Comparison of ENCODE assay signal across 8 cellular contexts in the genomic region with DNA sequence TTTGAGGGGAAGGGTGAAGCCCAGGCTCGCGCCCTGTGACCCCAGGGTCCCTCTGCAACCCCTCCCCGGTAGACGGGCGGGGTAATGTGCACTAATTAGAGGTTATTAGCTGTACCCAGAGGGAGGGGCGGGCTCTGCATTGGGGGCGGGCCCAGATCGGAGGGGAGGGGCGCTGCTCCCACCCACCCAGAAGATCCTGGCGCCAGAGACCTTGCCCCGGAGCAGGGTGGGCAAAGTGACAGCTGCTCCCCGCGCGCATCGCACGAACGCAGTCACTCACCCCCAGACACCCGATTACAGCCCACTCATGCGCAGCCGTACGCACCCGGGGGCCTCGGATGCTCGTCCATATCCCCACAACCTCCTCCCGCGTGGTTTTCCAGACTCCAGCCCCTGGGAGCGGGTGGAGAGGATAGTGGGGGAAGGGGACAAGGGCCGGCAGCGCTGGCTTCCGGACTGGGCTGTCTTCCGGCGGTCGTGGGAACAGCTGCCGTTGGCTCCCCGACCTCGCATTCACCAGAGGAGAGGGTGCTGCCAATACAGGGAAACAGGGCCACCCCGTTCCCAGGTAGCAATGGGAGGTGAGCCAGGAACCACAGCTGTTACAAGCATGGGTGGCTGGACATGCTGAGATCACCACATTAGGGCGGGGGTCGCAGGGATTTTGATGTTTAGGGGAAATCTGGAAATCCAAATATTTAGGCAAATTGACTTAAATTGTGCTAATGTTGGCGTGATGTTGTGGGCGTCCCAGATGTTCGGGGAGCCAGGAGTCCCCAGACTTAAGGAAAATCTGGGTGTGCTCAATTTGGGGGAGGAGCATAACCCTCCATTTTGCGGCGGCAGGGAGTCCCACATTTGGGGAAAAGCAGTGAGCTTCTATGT. TPM values are rescaled to one million over a fixed set of nuclear protein-coding genes. Genes with fewer than 3 reads are reported as not detected.
DNase-seq lines count a peak whose midpoint lies in the region; ATAC-seq and TF ChIP-seq lines count a peak whose summit lies in the region.

No MANE protein-coding gene starts in this region.

- peak overlapping the region; percentile 81 for H3K27ac ChIP-seq in substantia nigra (ENCODE audit: low read depth, low read length, poor library complexity, severe bottlenecking)

- H3K9me3 ChIP-seq in endocrine pancreas (ENCODE audit: control insufficient read depth, low read length): no peaks in the 10 kb centered on the region

- CTCF ChIA-PET in WTC11 (lab: Charles Lee): interaction anchor here (0.6 to 7.7 kb wide), 26 partner anchors 8 to 113 kb away, joined by 3 to 136 read pairs (median 8); a partner anchor contains a TSS

- H3K9me3 Mint-ChIP-seq in WTC11: no peaks in the 10 kb centered on the region

- peak overlapping the region; percentile 79 for H3K4me3 Mint-ChIP-seq in WTC11

- no peaks in the 10 kb centered on the region for H3K27me3 ChIP-seq in endocrine pancreas (ENCODE audit: control insufficient read depth, insufficient read depth, low read length)

- DNase-seq in NCI-H748 (lab: John Stamatoyannopoulos, UW; ENCODE audit: unreplicated experiment): peak; percentile 76
- DNase-seq in NCI-H748 treated with DMSO at 0.1 percent for 48 hours (lab: John Stamatoyannopoulos, UW): no peak
- peak; percentile 92 for DNase-seq in NCI-H146 (lab: John Stamatoyannopoulos, UW)
- DNase-seq in WTC11 (ENCODE audit: low spot score): peak; percentile 53
- peak; percentile 91 for DNase-seq in mesenteric fat pad (ENCODE audit: low spot score)
- peak in 35 of 49 donors; percentile 6 to 90 (median 49) for DNase-seq in substantia nigra (lab: John Stamatoyannopoulos, UW)

- H3K9ac ChIP-seq in endocrine pancreas (ENCODE audit: control insufficient read depth, insufficient read depth, low read length): peak overlapping the region; percentile 74

- no peaks in the 10 kb centered on the region for H3K36me3 ChIP-seq in endocrine pancreas (ENCODE audit: control insufficient read depth, insufficient read depth, low read length)

- peak overlapping the region; percentile 88 for H3K27ac Mint-ChIP-seq in WTC11

- no peaks in the 10 kb centered on the region; the same call in 1 of the 2 replicates for H3K27me3 Mint-ChIP-seq in WTC11 (ENCODE audit: low read depth)

- peak; percentile 2 for ATAC-seq in WTC11
- no peak for ATAC-seq in HG03571 (IDR thresholded peaks at IDR 0.05; ENCODE audit: unreplicated experiment)

- peaks cover 9% of the 10 kb centered on the region for H3K36me3 Mint-ChIP-seq in WTC11

- H3K4me3 ChIP-seq in endocrine pancreas (ENCODE audit: control insufficient read depth, insufficient read depth, low read length): peak overlapping the region; percentile 51

- peaks cover 21% of the 10 kb centered on the region for H3K4me1 Mint-ChIP-seq in WTC11

- no peaks in the 10 kb centered on the region for H3K4me1 ChIP-seq in endocrine pancreas (ENCODE audit: control insufficient read depth, insufficient read depth, low read length)

- TF ChIP-seq CTCF in WTC11 (IDR thresholded peaks at IDR 0.05): no peak

- POLR2A ChIA-PET in WTC11 (lab: Charles Lee): interaction anchor here (1.0 to 3.0 kb wide), 7 partner anchors 9 to 103 kb away, joined by 3 to 29 read pairs (median 5); a partner anchor contains a TSS

TF ChIP-seq in WTC11, 78 proteins besides CTCF, POLR2A, EP300 and RAD21:
- TF ChIP-seq ZNF317 (CRISPR knock-in tag; IDR thresholded peaks at IDR 0.05; ENCODE audit: borderline replicate concordance, low read depth): no peak
- 0 out of 2 replicates have a peak, but pooled peaks have one; percentile 35 for TF ChIP-seq FOXK1 (CRISPR knock-in tag; IDR thresholded peaks at IDR 0.05)
- TF ChIP-seq, protein P1, sequence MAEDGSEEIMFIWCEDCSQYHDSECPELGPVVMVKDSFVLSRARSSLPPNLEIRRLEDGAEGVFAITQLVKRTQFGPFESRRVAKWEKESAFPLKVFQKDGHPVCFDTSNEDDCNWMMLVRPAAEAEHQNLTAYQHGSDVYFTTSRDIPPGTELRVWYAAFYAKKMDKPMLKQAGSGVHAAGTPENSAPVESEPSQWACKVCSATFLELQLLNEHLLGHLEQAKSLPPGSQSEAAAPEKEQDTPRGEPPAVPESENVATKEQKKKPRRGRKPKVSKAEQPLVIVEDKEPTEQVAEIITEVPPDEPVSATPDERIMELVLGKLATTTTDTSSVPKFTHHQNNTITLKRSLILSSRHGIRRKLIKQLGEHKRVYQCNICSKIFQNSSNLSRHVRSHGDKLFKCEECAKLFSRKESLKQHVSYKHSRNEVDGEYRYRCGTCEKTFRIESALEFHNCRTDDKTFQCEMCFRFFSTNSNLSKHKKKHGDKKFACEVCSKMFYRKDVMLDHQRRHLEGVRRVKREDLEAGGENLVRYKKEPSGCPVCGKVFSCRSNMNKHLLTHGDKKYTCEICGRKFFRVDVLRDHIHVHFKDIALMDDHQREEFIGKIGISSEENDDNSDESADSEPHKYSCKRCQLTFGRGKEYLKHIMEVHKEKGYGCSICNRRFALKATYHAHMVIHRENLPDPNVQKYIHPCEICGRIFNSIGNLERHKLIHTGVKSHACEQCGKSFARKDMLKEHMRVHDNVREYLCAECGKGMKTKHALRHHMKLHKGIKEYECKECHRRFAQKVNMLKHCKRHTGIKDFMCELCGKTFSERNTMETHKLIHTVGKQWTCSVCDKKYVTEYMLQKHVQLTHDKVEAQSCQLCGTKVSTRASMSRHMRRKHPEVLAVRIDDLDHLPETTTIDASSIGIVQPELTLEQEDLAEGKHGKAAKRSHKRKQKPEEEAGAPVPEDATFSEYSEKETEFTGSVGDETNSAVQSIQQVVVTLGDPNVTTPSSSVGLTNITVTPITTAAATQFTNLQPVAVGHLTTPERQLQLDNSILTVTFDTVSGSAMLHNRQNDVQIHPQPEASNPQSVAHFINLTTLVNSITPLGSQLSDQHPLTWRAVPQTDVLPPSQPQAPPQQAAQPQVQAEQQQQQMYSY (CRISPR knock-in tag; IDR thresholded peaks at IDR 0.05): 0 out of 2 replicates have a peak, but pooled peaks have one; percentile 27
- TF ChIP-seq, protein P2, sequence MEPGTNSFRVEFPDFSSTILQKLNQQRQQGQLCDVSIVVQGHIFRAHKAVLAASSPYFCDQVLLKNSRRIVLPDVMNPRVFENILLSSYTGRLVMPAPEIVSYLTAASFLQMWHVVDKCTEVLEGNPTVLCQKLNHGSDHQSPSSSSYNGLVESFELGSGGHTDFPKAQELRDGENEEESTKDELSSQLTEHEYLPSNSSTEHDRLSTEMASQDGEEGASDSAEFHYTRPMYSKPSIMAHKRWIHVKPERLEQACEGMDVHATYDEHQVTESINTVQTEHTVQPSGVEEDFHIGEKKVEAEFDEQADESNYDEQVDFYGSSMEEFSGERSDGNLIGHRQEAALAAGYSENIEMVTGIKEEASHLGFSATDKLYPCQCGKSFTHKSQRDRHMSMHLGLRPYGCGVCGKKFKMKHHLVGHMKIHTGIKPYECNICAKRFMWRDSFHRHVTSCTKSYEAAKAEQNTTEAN (CRISPR knock-in tag; IDR thresholded peaks at IDR 0.05): no peak
- TF ChIP-seq, protein P3, sequence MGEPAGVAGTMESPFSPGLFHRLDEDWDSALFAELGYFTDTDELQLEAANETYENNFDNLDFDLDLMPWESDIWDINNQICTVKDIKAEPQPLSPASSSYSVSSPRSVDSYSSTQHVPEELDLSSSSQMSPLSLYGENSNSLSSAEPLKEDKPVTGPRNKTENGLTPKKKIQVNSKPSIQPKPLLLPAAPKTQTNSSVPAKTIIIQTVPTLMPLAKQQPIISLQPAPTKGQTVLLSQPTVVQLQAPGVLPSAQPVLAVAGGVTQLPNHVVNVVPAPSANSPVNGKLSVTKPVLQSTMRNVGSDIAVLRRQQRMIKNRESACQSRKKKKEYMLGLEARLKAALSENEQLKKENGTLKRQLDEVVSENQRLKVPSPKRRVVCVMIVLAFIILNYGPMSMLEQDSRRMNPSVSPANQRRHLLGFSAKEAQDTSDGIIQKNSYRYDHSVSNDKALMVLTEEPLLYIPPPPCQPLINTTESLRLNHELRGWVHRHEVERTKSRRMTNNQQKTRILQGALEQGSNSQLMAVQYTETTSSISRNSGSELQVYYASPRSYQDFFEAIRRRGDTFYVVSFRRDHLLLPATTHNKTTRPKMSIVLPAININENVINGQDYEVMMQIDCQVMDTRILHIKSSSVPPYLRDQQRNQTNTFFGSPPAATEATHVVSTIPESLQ (CRISPR knock-in tag; IDR thresholded peaks at IDR 0.05): no peak
- TF ChIP-seq, protein P4, sequence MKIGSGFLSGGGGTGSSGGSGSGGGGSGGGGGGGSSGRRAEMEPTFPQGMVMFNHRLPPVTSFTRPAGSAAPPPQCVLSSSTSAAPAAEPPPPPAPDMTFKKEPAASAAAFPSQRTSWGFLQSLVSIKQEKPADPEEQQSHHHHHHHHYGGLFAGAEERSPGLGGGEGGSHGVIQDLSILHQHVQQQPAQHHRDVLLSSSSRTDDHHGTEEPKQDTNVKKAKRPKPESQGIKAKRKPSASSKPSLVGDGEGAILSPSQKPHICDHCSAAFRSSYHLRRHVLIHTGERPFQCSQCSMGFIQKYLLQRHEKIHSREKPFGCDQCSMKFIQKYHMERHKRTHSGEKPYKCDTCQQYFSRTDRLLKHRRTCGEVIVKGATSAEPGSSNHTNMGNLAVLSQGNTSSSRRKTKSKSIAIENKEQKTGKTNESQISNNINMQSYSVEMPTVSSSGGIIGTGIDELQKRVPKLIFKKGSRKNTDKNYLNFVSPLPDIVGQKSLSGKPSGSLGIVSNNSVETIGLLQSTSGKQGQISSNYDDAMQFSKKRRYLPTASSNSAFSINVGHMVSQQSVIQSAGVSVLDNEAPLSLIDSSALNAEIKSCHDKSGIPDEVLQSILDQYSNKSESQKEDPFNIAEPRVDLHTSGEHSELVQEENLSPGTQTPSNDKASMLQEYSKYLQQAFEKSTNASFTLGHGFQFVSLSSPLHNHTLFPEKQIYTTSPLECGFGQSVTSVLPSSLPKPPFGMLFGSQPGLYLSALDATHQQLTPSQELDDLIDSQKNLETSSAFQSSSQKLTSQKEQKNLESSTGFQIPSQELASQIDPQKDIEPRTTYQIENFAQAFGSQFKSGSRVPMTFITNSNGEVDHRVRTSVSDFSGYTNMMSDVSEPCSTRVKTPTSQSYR (CRISPR knock-in tag; IDR thresholded peaks at IDR 0.05): peak; percentile 50; the same call in 1 of the 2 replicates

RNA-seq across cellular contexts. Expression of a gene that starts 2.9 kb away (rescaled TPM):
- total RNA-seq in WTC11 (2021) (70.0 to 83.3 TPM (median 81.4 TPM) in 3 replicates), mesenteric fat pad (57.7 TPM)

RNA-seq across cellular contexts. Expression of a gene that starts 13.0 kb away (rescaled TPM):
- total RNA-seq in WTC11 (2021) (6.6 to 11.5 TPM (median 10.2 TPM) in 3 replicates), mesenteric fat pad (800 TPM)

RNA-seq across cellular contexts. Expression of a gene that starts 23.3 kb away (rescaled TPM):
- total RNA-seq in WTC11 (2021): 378 to 447 TPM (median 447 TPM) in 3 replicates
- total RNA-seq in mesenteric fat pad: 238 TPM

RNA-seq across cellular contexts. Expression of a gene that starts 23.6 kb away (rescaled TPM):
- total RNA-seq in WTC11 (2021): 30.1 to 50.2 TPM (median 47.0 TPM) in 3 replicates
- total RNA-seq in mesenteric fat pad: 2.1 TPM

RNA-seq across cellular contexts. Expression of a gene that starts 26.7 kb away (rescaled TPM):
- 3.3 to 4.7 TPM (median 4.1 TPM) in 3 replicates for total RNA-seq in WTC11 (2021)
- not detected for total RNA-seq in mesenteric fat pad

Comparison
In these comparisons a context has a peak if more than half of its experiments do, and no peak if none do; other contexts are left out.
1. RNA of a gene that starts 13.0 kb away (total RNA-seq): 800 TPM in mesenteric fat pad (single experiment); 6.6 to 11.5 TPM in WTC11; every median in the first group is over 10 times any median in the second.